In the genomic region with DNA sequence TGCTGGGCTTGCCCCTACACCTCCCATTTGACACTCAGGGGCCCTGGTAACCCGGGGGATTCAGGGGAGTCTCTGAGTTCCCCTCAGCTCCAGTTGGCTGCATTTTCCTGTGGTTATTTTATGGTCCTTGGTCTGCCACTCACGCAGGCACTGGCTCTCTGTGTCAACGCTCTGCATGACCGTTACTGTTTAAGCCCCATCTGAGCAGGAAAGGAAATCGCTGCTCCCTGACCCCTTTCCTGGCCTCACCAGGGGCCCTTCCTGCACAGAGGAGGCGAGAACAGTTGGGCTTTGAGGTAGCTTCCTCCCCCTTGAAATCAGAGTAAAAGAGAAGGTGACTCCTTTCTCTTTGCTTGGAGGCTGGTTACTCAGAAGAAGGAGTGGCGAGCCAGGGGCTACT, we compare ENCODE assay signal across 17 cellular contexts. TPM values are rescaled to one million over a fixed set of nuclear protein-coding genes. Genes with fewer than 3 reads are reported as not detected.
DNase-seq lines count a peak whose midpoint lies in the region; ATAC-seq and TF ChIP-seq lines count a peak whose summit lies in the region.
"Had no signal": no experiment of that assay in that cellular context is flagged by ENCODE, and none has a peak within 500 bp of the region (broad histone marks: within the 10 kb centered on the region; RNA-seq: fewer than 3 reads in every experiment).

No MANE protein-coding gene starts in this region.

- no peak for TF ChIP-seq POLR2A in suprapubic skin (IDR thresholded peaks at IDR 0.05)

- H3K9me3 ChIP-seq in NT2/D1 (ENCODE audit: insufficient read depth, low read length) = no peaks in the 10 kb centered on the region
- no peaks in the 10 kb centered on the region for H3K9me3 ChIP-seq in suprapubic skin
- H3K9me3 ChIP-seq: upper lobe of right lung had no signal

- H3K4me1 ChIP-seq in NT2/D1 (ENCODE audit: insufficient read depth, insufficient read length) (peaks cover 16% of the 10 kb centered on the region), suprapubic skin (peaks cover 30% of the 10 kb centered on the region)

- H3K4me3 Mint-ChIP-seq in stimulated activated naive CD8-positive, alpha-beta T cell treated with anti-CD3 and anti-CD28 coated beads, Interleukin-15, amount 100 ng/mL, for 72 hours = no peak overlapping the region
- no peak overlapping the region for H3K4me3 Mint-ChIP-seq in effector memory CD8-positive, alpha-beta T cell

- peaks cover 45% of the 10 kb centered on the region for H3K27me3 ChIP-seq in NT2/D1 (ENCODE audit: insufficient read depth, insufficient read length)
- peaks cover 31% of the 10 kb centered on the region for H3K27me3 ChIP-seq in suprapubic skin

- H3K36me3 ChIP-seq in NT2/D1 (ENCODE audit: insufficient read depth, insufficient read length, low read length) = peaks cover under 1% of the 10 kb centered on the region
- no peaks in the 10 kb centered on the region for H3K36me3 ChIP-seq in suprapubic skin
- H3K36me3 ChIP-seq: upper lobe of right lung had no signal

- H3K27me3 Mint-ChIP-seq in stimulated activated naive CD8-positive, alpha-beta T cell treated with anti-CD3 and anti-CD28 coated beads, Interleukin-15, amount 100 ng/mL, for 72 hours = peaks cover 43% of the 10 kb centered on the region
- peaks cover 27 to 47% of the 10 kb centered on the region in 2 donors for H3K27me3 Mint-ChIP-seq in effector memory CD8-positive, alpha-beta T cell

- H3K9me3 Mint-ChIP-seq in stimulated activated naive CD8-positive, alpha-beta T cell treated with anti-CD3 and anti-CD28 coated beads, Interleukin-15, amount 100 ng/mL, for 72 hours = no peaks in the 10 kb centered on the region
- no peaks in the 10 kb centered on the region for H3K9me3 Mint-ChIP-seq in effector memory CD8-positive, alpha-beta T cell

- no peak for DNase-seq in stimulated activated naive CD8-positive, alpha-beta T cell treated with anti-CD3 and anti-CD28 coated beads, Interleukin-15, amount 100 ng/mL, for 72 hours
- no peak for DNase-seq in stimulated activated naive CD8-positive, alpha-beta T cell treated with anti-CD3 and anti-CD28 coated beads, Interleukin-15, Interleukin-2, amounts not matched to agents 100 U/mL and 50 U/mL, for 24 hours
- DNase-seq in NT2/D1 (ENCODE audit: low read depth, low spot score) (no peak), glomerular endothelial cell (ENCODE audit: extremely low read depth, low read depth, low spot score) (peak; percentile 27), HUDEP-2 (lab: John Stamatoyannopoulos, UW; ENCODE audit: unreplicated experiment in 76 of 76) (no peak), suprapubic skin (ENCODE audit: low spot score in 2 of 2) (no peak)
- DNase-seq in effector memory CD8-positive, alpha-beta T cell = no peak
- DNase-seq: activated CD8-positive, alpha-beta memory T cell treated with anti-CD3 and anti-CD28 coated beads for 24 hours; COR-L47; NCI-H2029 treated with DMSO at 0.1 percent for 48 hours; SW 1271; upper lobe of right lung had no signal

- no peak for TF ChIP-seq EP300 in suprapubic skin (IDR thresholded peaks at IDR 0.05)

- peak overlapping the region; percentile 11 for H3K9ac ChIP-seq in NT2/D1 (ENCODE audit: insufficient read length, low read depth)

- peaks cover 21% of the 10 kb centered on the region for H3K4me1 Mint-ChIP-seq in stimulated activated naive CD8-positive, alpha-beta T cell treated with anti-CD3 and anti-CD28 coated beads, Interleukin-15, amount 100 ng/mL, for 72 hours
- peaks cover 0 to 8% of the 10 kb centered on the region in 2 donors for H3K4me1 Mint-ChIP-seq in effector memory CD8-positive, alpha-beta T cell (ENCODE audit: low read depth in 2 of 2)

- ATAC-seq in stimulated activated naive CD8-positive, alpha-beta T cell treated with anti-CD3 and anti-CD28 coated beads, Interleukin-15, amount 100 ng/mL, for 72 hours = peak; percentile 39
- no peak for ATAC-seq in stimulated activated naive CD8-positive, alpha-beta T cell treated with anti-CD3 and anti-CD28 coated beads, Interleukin-15, Interleukin-2, amounts not matched to agents 100 U/mL and 50 U/mL, for 24 hours
- ATAC-seq in effector memory CD8-positive, alpha-beta T cell (replicated peaks) = no peak
- ATAC-seq in GM18867 (IDR thresholded peaks at IDR 0.05; ENCODE audit: unreplicated experiment) = no peak
- ATAC-seq: upper lobe of right lung had no signal

- H3K27ac Mint-ChIP-seq in stimulated activated naive CD8-positive, alpha-beta T cell treated with anti-CD3 and anti-CD28 coated beads, Interleukin-15, amount 100 ng/mL, for 72 hours = no peak overlapping the region
- H3K27ac Mint-ChIP-seq in effector memory CD8-positive, alpha-beta T cell = no peak overlapping the region

- no peak overlapping the region for H3K27ac ChIP-seq in suprapubic skin
- H3K27ac ChIP-seq: coronary artery, hepatocyte, upper lobe of right lung, VCaP had no signal

- H3K4me3 ChIP-seq in NT2/D1 (ENCODE audit: insufficient read length, low read depth) (no peak overlapping the region), suprapubic skin (no peak overlapping the region)
- H3K4me3 ChIP-seq: coronary artery, hepatocyte, upper lobe of right lung had no signal

- TF ChIP-seq CTCF in suprapubic skin (IDR thresholded peaks at IDR 0.05) = no peak

- H3K36me3 Mint-ChIP-seq in effector memory CD8-positive, alpha-beta T cell (ENCODE audit: insufficient read depth) = no peaks in the 10 kb centered on the region

- WGBS in suprapubic skin = 77% methylated on average over 7 of the region's 7 CpGs

RNA-seq across cellular contexts. Expression of a gene that starts 2.4 kb away (rescaled TPM):
- total RNA-seq in glomerular endothelial cell (0.29 and 1.3 TPM in 2 replicates), suprapubic skin (1 to 10 TPM in 2 of 4 donors, under 1 TPM in 2; 0.76 to 1.9 (median 1.4) TPM)

RNA-seq across cellular contexts. Expression of a gene that starts 5.3 kb away (rescaled TPM):
- not detected in 2 replicates for total RNA-seq in glomerular endothelial cell
- 1 to 10 TPM in 2 of 4 donors, under 1 TPM in 1, not detected in 1; 0.72 to 2.3 (median 1.7) TPM for total RNA-seq in suprapubic skin
- total RNA-seq: kidney, upper lobe of right lung had no signal

RNA-seq across cellular contexts. Expression of a gene that starts 12.9 kb away (rescaled TPM):
- total RNA-seq in glomerular endothelial cell (61.5 and 71.2 TPM in 2 replicates), suprapubic skin (10 to 100 TPM; 41.3 to 79.5 (median 62.5) TPM)

RNA-seq across cellular contexts. Expression of a gene that starts 13.0 kb away (rescaled TPM):
- total RNA-seq in glomerular endothelial cell (20.9 and 26.7 TPM in 2 replicates), suprapubic skin (10 to 100 TPM; 18.4 to 32.2 (median 21.2) TPM)

RNA-seq across cellular contexts. Expression of a gene that starts 26.4 kb away (rescaled TPM):
- total RNA-seq in glomerular endothelial cell (125 and 126 TPM in 2 replicates), suprapubic skin (10 to 100 TPM; 63.2 to 81.4 (median 71.6) TPM)
